In the genomic region with DNA sequence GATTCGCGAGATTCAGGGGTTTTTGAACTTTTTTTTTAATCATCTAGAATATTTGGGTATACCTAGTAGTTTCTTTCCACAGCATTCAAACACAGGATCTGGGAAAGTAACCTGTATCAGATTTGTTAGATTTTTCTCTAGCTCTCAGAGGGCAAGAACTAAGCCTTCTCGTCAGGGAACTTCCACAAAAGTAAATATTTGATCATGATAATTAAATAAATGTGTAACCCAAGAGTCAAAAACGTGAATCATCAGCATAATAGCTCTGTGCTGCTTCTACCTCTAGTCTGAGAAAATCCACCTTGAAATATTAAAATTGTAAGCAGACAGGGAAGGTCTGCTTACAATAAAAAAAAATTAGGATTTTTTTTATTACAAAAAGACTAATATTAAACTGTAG, we compare ENCODE assay signal across 14 cellular contexts.
DNase-seq lines count a peak whose midpoint lies in the region; ATAC-seq and TF ChIP-seq lines count a peak whose summit lies in the region.
"Had no signal": no experiment of that assay in that cellular context is flagged by ENCODE, and none has a peak within 500 bp of the region (broad histone marks: within the 10 kb centered on the region; RNA-seq: fewer than 3 reads in every experiment).

No MANE protein-coding gene starts in this region.

- no TSS peak for BruUV-seq in OCI-LY7 (replicated peaks; lab: Mats Ljungman, UMichigan)

- H3K9me3 ChIP-seq in left lung = no peaks in the 10 kb centered on the region
- no peaks in the 10 kb centered on the region for H3K9me3 ChIP-seq in OCI-LY7 (ENCODE audit: low read length)

- H4K20me1 ChIP-seq in OCI-LY7 (ENCODE audit: insufficient read depth, low read length) = no peaks in the 10 kb centered on the region

- DNase-seq in AG10803 (ENCODE audit: low read depth) (peak; percentile 40), LNCaP clone FGC (ENCODE audit: low read depth) (peak; percentile 53), left lung (no peak), NCI-H82 (lab: John Stamatoyannopoulos, UW) (no peak), OCI-LY7 (ENCODE audit: low spot score) (no peak), 8988T (no peak)
- no peak for DNase-seq in stimulated activated CD8-positive, alpha-beta memory T cell treated with anti-CD3 and anti-CD28 coated beads, Interleukin-4, amount 100 ng/mL, for 48 hours
- DNase-seq: activated CD4-positive, alpha-beta T cell treated with anti-CD3 and anti-CD28 coated beads for 1 hour; activated effector memory CD4-positive, alpha-beta T cell treated with Interleukin-2 at 50 U/mL for 16 hours; naive B cell; SHP77 treated with DMSO at 0.1 percent for 48 hours had no signal

- no peaks in the 10 kb centered on the region for H3K27me3 ChIP-seq in left lung

- H2AFZ ChIP-seq in OCI-LY7 (ENCODE audit: low read length) = no peak overlapping the region

- peak overlapping the region; percentile 76 for H3K27ac ChIP-seq in VCaP
- no peak overlapping the region for H3K27ac ChIP-seq in left lung
- no peak overlapping the region for H3K27ac ChIP-seq in OCI-LY7 (ENCODE audit: low read depth, low read length, poor library complexity, severe bottlenecking)
- H3K27ac ChIP-seq: coronary artery had no signal

- H3K36me3 ChIP-seq in left lung = no peaks in the 10 kb centered on the region
- no peaks in the 10 kb centered on the region for H3K36me3 ChIP-seq in OCI-LY7 (ENCODE audit: insufficient read depth, low read length)

- ATAC-seq in left lung = peak; percentile 91
- ATAC-seq: stimulated activated effector memory CD8-positive, alpha-beta T cell treated with anti-CD3 and anti-CD28 coated beads, Interleukin-12 subunit alpha, Interleukin-12 subunit beta, amount 100 ng/mL, for 72 hours had no signal

- no peaks in the 10 kb centered on the region for H3K79me2 ChIP-seq in OCI-LY7 (ENCODE audit: insufficient read depth, low read depth, low read length)

- CTCF ChIA-PET in OCI-LY7 (lab: Charles Lee; ENCODE audit: unreplicated experiment) = no interaction called here

- H3K4me3 ChIP-seq in AG10803 (ENCODE audit: low read length) (no peak overlapping the region), LNCaP clone FGC (ENCODE audit: low read depth, low read length) (peak overlapping the region; percentile 16; the same call in 1 of the 2 replicates), left lung (no peak overlapping the region), OCI-LY7 (ENCODE audit: low read depth, low read length, poor library complexity, severe bottlenecking) (no peak overlapping the region)
- H3K4me3 ChIP-seq: coronary artery had no signal

- intact Hi-C loops in left lung (cut with DNase I) = no loop called here
- intact Hi-C loops in OCI-LY7 (cut with micrococcal nuclease; ENCODE audit: unreplicated experiment) = no loop called here

- TF ChIP-seq CTCF in AG10803 (conservative IDR thresholded peaks at IDR 0.05; ENCODE audit: low read length) (no peak), LNCaP clone FGC (IDR thresholded peaks at IDR 0.05; ENCODE audit: control insufficient read depth, extremely low read depth, insufficient read depth) (no peak), VCaP (conservative IDR thresholded peaks at IDR 0.05) (no peak), left lung (IDR thresholded peaks at IDR 0.05) (no peak), OCI-LY7 (conservative IDR thresholded peaks at IDR 0.05; ENCODE audit: low read length) (no peak)

- POLR2A ChIA-PET in OCI-LY7 (lab: Charles Lee) = no interaction called here

- H3K9me2 ChIP-seq in OCI-LY7 (ENCODE audit: insufficient read depth, low read length) = no peaks in the 10 kb centered on the region

- peaks cover 0 to 10% of the 10 kb centered on the region in 2 donors for H3K4me1 ChIP-seq in left lung
- no peaks in the 10 kb centered on the region for H3K4me1 ChIP-seq in OCI-LY7 (ENCODE audit: insufficient read depth, low read length, poor library complexity, severe bottlenecking)

- no peak overlapping the region for H3K4me2 ChIP-seq in OCI-LY7 (ENCODE audit: low read length)

Comparison
In these comparisons a context has a peak if more than half of its experiments do, and no peak if none do; other contexts are left out.
1. DNase-seq: peak in AG10803 (single experiment) and LNCaP clone FGC (single experiment); none in left lung (0 of 2), stimulated activated CD8-positive, alpha-beta memory T cell treated with anti-CD3 and anti-CD28 coated beads, Interleukin-4, amount 100 ng/mL, for 48 hours (single experiment), NCI-H82 (single experiment), OCI-LY7 (single experiment) and 8988T (single experiment).